Comparison of ENCODE assay signal across 8 cellular contexts in the genomic region with DNA sequence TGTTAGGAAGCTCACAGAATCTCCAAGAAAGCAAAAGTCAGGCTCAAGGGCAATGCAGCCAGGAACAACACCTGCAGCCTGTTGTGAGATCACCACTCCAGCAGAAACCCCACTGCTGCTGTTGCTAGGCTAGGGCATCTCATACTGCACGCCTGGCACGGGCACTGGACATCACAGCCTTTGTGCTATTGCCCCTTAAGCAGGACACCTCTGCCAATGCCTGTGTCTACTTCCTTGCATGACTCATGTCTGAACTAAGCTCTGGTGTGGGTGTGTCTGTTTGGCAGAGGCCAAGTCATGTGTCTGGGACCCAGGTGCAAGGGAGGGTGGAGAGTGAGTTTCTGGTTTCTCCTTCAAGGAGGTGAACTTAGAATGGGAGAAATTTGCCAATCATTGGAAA. TPM values are rescaled to one million over a fixed set of nuclear protein-coding genes. Genes with fewer than 3 reads are reported as not detected.
DNase-seq lines count a peak whose midpoint lies in the region; ATAC-seq and TF ChIP-seq lines count a peak whose summit lies in the region.

No MANE protein-coding gene starts in this region.

- H3F3A ChIP-seq in PC-3 (ENCODE audit: low read length, unreplicated experiment), result no peaks in the 10 kb centered on the region

- BruUV-seq in PC-3 (replicated peaks; lab: Mats Ljungman, UMichigan), result no TSS peak

- H3K27me3 ChIP-seq in PC-3 (ENCODE audit: low read length), result no peaks in the 10 kb centered on the region
- no peaks in the 10 kb centered on the region for H3K27me3 ChIP-seq in hepatocyte

- ATAC-seq in GM19438 (IDR thresholded peaks at IDR 0.05; ENCODE audit: low read depth, unreplicated experiment), result peak; percentile 75
- peak; percentile 81 for ATAC-seq in HG03280 (IDR thresholded peaks at IDR 0.05; ENCODE audit: unreplicated experiment)
- ATAC-seq in PC-3, result peak; percentile 75

- peak overlapping the region; percentile 81 for H3K4me2 ChIP-seq in PC-3 (ENCODE audit: low read length)
- H3K4me2 ChIP-seq in hepatocyte, result no peak overlapping the region

- H2AFZ ChIP-seq in PC-3 (ENCODE audit: low read length) (no peak overlapping the region), hepatocyte (no peak overlapping the region)

- no peaks in the 10 kb centered on the region for H3K79me2 ChIP-seq in PC-3 (ENCODE audit: low read length)
- H3K79me2 ChIP-seq in hepatocyte, result no peaks in the 10 kb centered on the region

- CTCF ChIA-PET in PC-3 (lab: Charles Lee), result no interaction called here

- H3K9me2 ChIP-seq in PC-3 (replicated peaks; ENCODE audit: low read length) (no peaks in the 10 kb centered on the region), hepatocyte (replicated peaks; ENCODE audit: insufficient read depth) (no peaks in the 10 kb centered on the region)

- intact Hi-C loops in PC-3 (cut with micrococcal nuclease), result loop anchor here (2.0 to 10.0 kb wide), 3 partner anchors 14 to 292 kb away; no protein-coding TSS in a partner anchor
- intact Hi-C loops in posterior vena cava (cut with DNase I), result no loop called here

- no peak for TF ChIP-seq CTCF in PC-3 (conservative IDR thresholded peaks at IDR 0.05; ENCODE audit: low read depth, low read length)
- no peak for TF ChIP-seq CTCF in hepatocyte (IDR thresholded peaks at IDR 0.05; ENCODE audit: poor library complexity)

- 76% methylated on average over 2 of the region's 2 CpGs for WGBS in hepatocyte (ENCODE audit: low lambda C conversion rate, missing lambda C conversion rate)

- H3K9me3 Mint-ChIP-seq in activated naive CD8-positive, alpha-beta T cell treated with anti-CD3 and anti-CD28 coated beads for 36 hours, result no peaks in the 10 kb centered on the region

- H3K9me3 ChIP-seq in PC-3 (ENCODE audit: low read length), result no peaks in the 10 kb centered on the region
- H3K9me3 ChIP-seq in hepatocyte (ENCODE audit: low read depth), result no peaks in the 10 kb centered on the region

- DNase-seq in COLO668 (lab: John Stamatoyannopoulos, UW; ENCODE audit: unreplicated experiment) (peak; percentile 71), PC-3 (peak; percentile 95), hepatocyte (ENCODE audit: low spot score) (peak; percentile 82), posterior vena cava (ENCODE audit: low spot score) (no peak)
- DNase-seq in activated naive CD8-positive, alpha-beta T cell treated with anti-CD3 and anti-CD28 coated beads for 36 hours, result peak; percentile 51
- peak; percentile 35 for DNase-seq in stimulated activated naive CD4-positive, alpha-beta T cell treated with Interleukin-2 at 50 U/mL for 16 hours (lab: John Stamatoyannopoulos, UW)

- H3K4me3 ChIP-seq in PC-3 (ENCODE audit: low read length) (no peak overlapping the region), hepatocyte (no peak overlapping the region)

- peak overlapping the region; percentile 2 for H3K4me3 Mint-ChIP-seq in activated naive CD8-positive, alpha-beta T cell treated with anti-CD3 and anti-CD28 coated beads for 36 hours

- H3K36me3 ChIP-seq in PC-3 (ENCODE audit: low read depth, low read length) (no peaks in the 10 kb centered on the region), hepatocyte (replicated peaks; ENCODE audit: insufficient read depth, low read depth) (no peaks in the 10 kb centered on the region)

- POLR2A ChIA-PET in PC-3 (lab: Charles Lee; ENCODE audit: unreplicated experiment), result interaction anchor here (0.5 to 1.1 kb wide), 4 partner anchors 14 to 772 kb away, joined by 3 to 5 read pairs (median 4); no protein-coding TSS in a partner anchor

- H4K20me1 ChIP-seq in PC-3 (ENCODE audit: low read length), result no peaks in the 10 kb centered on the region
- no peaks in the 10 kb centered on the region for H4K20me1 ChIP-seq in hepatocyte (ENCODE audit: insufficient read depth, poor library complexity, severe bottlenecking)

- H3K27ac ChIP-seq in PC-3 (ENCODE audit: low read length), result peak overlapping the region; percentile 100
- peak overlapping the region; percentile 80 for H3K27ac ChIP-seq in hepatocyte

- peak overlapping the region; percentile 97 for H3K9ac ChIP-seq in PC-3 (ENCODE audit: low read length)

- peaks cover 59% of the 10 kb centered on the region for H3K4me1 ChIP-seq in PC-3 (ENCODE audit: insufficient read depth, low read length)
- H3K4me1 ChIP-seq in hepatocyte (ENCODE audit: insufficient read depth), result peaks cover 19% of the 10 kb centered on the region

- H3K4me1 Mint-ChIP-seq in activated naive CD8-positive, alpha-beta T cell treated with anti-CD3 and anti-CD28 coated beads for 36 hours, result peaks cover 47% of the 10 kb centered on the region

- peak overlapping the region; percentile 27 for H3K27ac Mint-ChIP-seq in activated naive CD8-positive, alpha-beta T cell treated with anti-CD3 and anti-CD28 coated beads for 36 hours

- H3K27me3 Mint-ChIP-seq in activated naive CD8-positive, alpha-beta T cell treated with anti-CD3 and anti-CD28 coated beads for 36 hours, result no peaks in the 10 kb centered on the region

- no peaks in the 10 kb centered on the region for H3K36me3 Mint-ChIP-seq in activated naive CD8-positive, alpha-beta T cell treated with anti-CD3 and anti-CD28 coated beads for 36 hours

RNA-seq across cellular contexts. Expression of a gene that starts 10.0 kb away (rescaled TPM):
- total RNA-seq in PC-3 (2014; rRNA removed) (58.9 and 59.0 TPM in 2 replicates), hepatocyte (69.4 and 74.4 TPM in 2 replicates), posterior vena cava (10 to 100 TPM; 40.9 to 43.1 TPM)
- 100 to 1,000 TPM in 1 of 2 experiments, 10 to 100 TPM in 1; 98.5 to 107 TPM for total RNA-seq in activated naive CD8-positive, alpha-beta T cell treated with anti-CD3 and anti-CD28 coated beads for 36 hours
- polyA plus RNA-seq in hepatocyte, result 51.6 and 56.2 TPM in 2 replicates

RNA-seq across cellular contexts. Expression of a gene that starts 17.7 kb away (rescaled TPM):
- total RNA-seq in PC-3 (2014; rRNA removed), result 2.8 and 3.5 TPM in 2 replicates
- total RNA-seq in activated naive CD8-positive, alpha-beta T cell treated with anti-CD3 and anti-CD28 coated beads for 36 hours, result 1 to 10 TPM; 2.3 to 3.1 TPM
- 5.6 and 6.0 TPM in 2 replicates for total RNA-seq in hepatocyte
- polyA plus RNA-seq in hepatocyte, result 1.5 and 3.8 TPM in 2 replicates
- total RNA-seq in posterior vena cava, result 10 to 100 TPM; 22.4 to 45.1 TPM
